Comparison of ENCODE assay signal across 18 cellular contexts in the genomic region with DNA sequence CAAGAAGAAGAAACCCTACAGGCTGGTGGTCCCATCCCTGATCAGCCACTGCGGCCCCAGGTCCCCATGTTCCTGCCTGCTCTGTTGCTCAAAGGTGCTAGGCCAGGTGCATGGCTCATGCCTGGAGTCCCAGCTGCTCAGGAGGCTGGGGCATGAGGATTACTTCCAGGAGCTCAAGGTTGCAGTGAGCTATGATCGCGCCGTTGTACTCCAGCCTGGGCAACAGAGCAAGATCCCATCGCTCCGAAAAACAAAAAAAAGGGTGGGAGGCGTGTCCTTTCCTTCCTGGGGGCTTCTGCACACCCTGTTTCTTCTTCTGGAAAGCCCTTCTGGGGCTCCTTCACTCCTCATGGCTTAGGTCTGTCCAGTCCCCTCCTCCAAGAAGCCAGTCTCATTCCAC. TPM values are rescaled to one million over a fixed set of nuclear protein-coding genes. Genes with fewer than 3 reads are reported as not detected.
DNase-seq lines count a peak whose midpoint lies in the region; FAIRE-seq and TF ChIP-seq lines count a peak whose summit lies in the region.
"Had no signal": no experiment of that assay in that cellular context is flagged by ENCODE, and none has a peak within 500 bp of the region (broad histone marks: within the 10 kb centered on the region; RNA-seq: fewer than 3 reads in every experiment).

No MANE protein-coding gene starts in this region.

- TF ChIP-seq RAD21 in H1 (IDR thresholded peaks at IDR 0.05 in 1 of 2, conservative IDR thresholded peaks at IDR 0.05 in 1 of 2; ENCODE audit: low read depth in 2 of 2, low read length in 2 of 2), result no peak

- no peaks in the 10 kb centered on the region for H3K79me2 ChIP-seq in H1 (ENCODE audit: control insufficient read depth in 1 of 2, insufficient read depth in 2 of 2, low read length in 2 of 2)

- H2BK20ac ChIP-seq in H1 (ENCODE audit: low read length), result no peak overlapping the region

- no peak overlapping the region for H4K5ac ChIP-seq in H1 (ENCODE audit: insufficient read length, low read depth, low read length)

- no peak overlapping the region for H3K56ac ChIP-seq in H1 (replicated peaks; ENCODE audit: insufficient read length, low read depth, low read length)

- H3K23me2 ChIP-seq in H1 (ENCODE audit: low read depth, low read length), result no peaks in the 10 kb centered on the region

- TF ChIP-seq EP300 in H1 (IDR thresholded peaks at IDR 0.05; ENCODE audit: borderline replicate concordance in 1 of 2, low read depth in 2 of 2, low read length in 2 of 2), result no peak

- H2BK5ac ChIP-seq in H1 (ENCODE audit: low read depth, low read length) (no peak overlapping the region), neuronal stem cell (ENCODE audit: low read length) (peak overlapping the region; percentile 5)

- no peak overlapping the region for H2AK5ac ChIP-seq in H1 (ENCODE audit: low read depth, low read length)
- peak overlapping the region; percentile 94 for H2AK5ac ChIP-seq in neuronal stem cell (ENCODE audit: low read depth, low read length)

- no peak overlapping the region for H2BK12ac ChIP-seq in H1 (ENCODE audit: low read depth, low read length)
- H2BK12ac ChIP-seq in neuronal stem cell (ENCODE audit: low read length), result no peak overlapping the region

- CTCF ChIA-PET in H1 (lab: Charles Lee; ENCODE audit: partially characterized antibody) (interaction anchor here (0.9 to 4.5 kb wide), 15 partner anchors 10 to 234 kb away, joined by 3 to 30 read pairs (median 5); a partner anchor contains a TSS), GM10248 (lab: Yijun Ruan, JAX) (interaction anchor here (0.6 to 1.1 kb wide), 4 partner anchors 10 to 525 kb away, joined by 3 to 5 read pairs (median 3); no protein-coding TSS in a partner anchor)

- TF ChIP-seq CTCF in H1 (IDR thresholded peaks at IDR 0.05; ENCODE audit: control extremely low read depth in 1 of 3, insufficient read depth in 1 of 3, low read depth in 1 of 3, low read length in 3 of 3) (no peak), GM10248 (IDR thresholded peaks at IDR 0.05; ENCODE audit: control extremely low read depth, extremely low read depth, low read depth, missing control alignments) (no peak)

- no peak overlapping the region for H3K18ac ChIP-seq in H1 (ENCODE audit: extremely low read depth, low read length)
- no peak overlapping the region for H3K18ac ChIP-seq in neuronal stem cell (ENCODE audit: low read length)

- H3K4ac ChIP-seq in H1 (replicated peaks; ENCODE audit: insufficient read length, low read depth, low read length) (no peak overlapping the region), neuronal stem cell (ENCODE audit: low read length) (no peak overlapping the region)

- H3K23ac ChIP-seq in H1 (ENCODE audit: insufficient read length), result no peak overlapping the region
- H3K23ac ChIP-seq in neuronal stem cell (ENCODE audit: low read depth, low read length, poor library complexity), result no peak overlapping the region

- H3K79me1 ChIP-seq in H1 (ENCODE audit: low read depth, low read length), result no peaks in the 10 kb centered on the region
- H3K79me1 ChIP-seq in neuronal stem cell (ENCODE audit: low read depth, low read length), result no peaks in the 10 kb centered on the region

- TF ChIP-seq POLR2A in H1 (IDR thresholded peaks at IDR 0.05; ENCODE audit: control extremely low read depth in 1 of 2, low read depth in 2 of 2, low read length in 2 of 2), result no peak

- H3K4me2 ChIP-seq in BLaER1, result peak overlapping the region; percentile 91
- no peak overlapping the region for H3K4me2 ChIP-seq in H1 (ENCODE audit: insufficient read depth in 1 of 2, low read depth in 2 of 2, low read length in 2 of 2)
- H3K4me2 ChIP-seq in neuronal stem cell (ENCODE audit: insufficient read depth, low read length, poor library complexity, severe bottlenecking), result no peak overlapping the region
- H3K4me2 ChIP-seq: SK-N-SH had no signal

- H2AFZ ChIP-seq in H1 (ENCODE audit: low read length), result no peak overlapping the region
- H2AFZ ChIP-seq in neuronal stem cell (ENCODE audit: low read length), result no peak overlapping the region

- peaks cover 11% of the 10 kb centered on the region; the same call in 1 of the 2 replicates for H3K36me3 ChIP-seq in BLaER1
- H3K36me3 ChIP-seq in SK-N-MC (ENCODE audit: insufficient read depth, low read length), result 0 out of 2 replicates have a peak, but pooled peaks cover 4% of the 10 kb centered on the region
- H3K36me3 ChIP-seq in H1 (ENCODE audit: control insufficient read depth in 2 of 4, insufficient read depth in 4 of 4, low read length in 3 of 4), result no peaks in the 10 kb centered on the region; a peak in 1 of 8 replicates
- peaks cover 5 to 26% of the 10 kb centered on the region in 2 donors for H3K36me3 ChIP-seq in neuronal stem cell (replicated peaks in 1 of 2; ENCODE audit: control insufficient read depth in 2 of 2, insufficient read depth in 2 of 2, low read length in 2 of 2)
- H3K36me3 ChIP-seq in small intestine (ENCODE audit: control insufficient read depth in 2 of 2, insufficient read depth in 2 of 2, low read length in 2 of 2), result no peaks in the 10 kb centered on the region
- H3K36me3 ChIP-seq: BE2C had no signal

- H3K27me3 ChIP-seq in BLaER1 (no peaks in the 10 kb centered on the region), H1 (replicated peaks in 1 of 4; ENCODE audit: control insufficient read depth in 3 of 4, extremely low read depth in 1 of 4, insufficient read depth in 3 of 4, low read length in 3 of 4) (no peaks in the 10 kb centered on the region), neuronal stem cell (ENCODE audit: control insufficient read depth in 3 of 3, insufficient read depth in 3 of 3, low read depth in 1 of 3, low read length in 3 of 3) (no peaks in the 10 kb centered on the region), small intestine (ENCODE audit: control insufficient read depth in 2 of 2, insufficient read depth in 2 of 2, low read length in 2 of 2) (no peaks in the 10 kb centered on the region)
- H3K27me3 ChIP-seq: BE2C had no signal

- H3K14ac ChIP-seq in H1 (ENCODE audit: insufficient read length), result no peak overlapping the region
- no peak overlapping the region for H3K14ac ChIP-seq in neuronal stem cell (ENCODE audit: low read length)

- H3K9ac ChIP-seq in BLaER1, result no peak overlapping the region; the same call in 1 of the 2 replicates
- H3K9ac ChIP-seq in SK-N-MC (ENCODE audit: insufficient read length), result peak overlapping the region; percentile 51
- H3K9ac ChIP-seq in H1 (replicated peaks in 1 of 4; ENCODE audit: extremely low read depth in 1 of 4, low read depth in 3 of 4, low read length in 3 of 4), result no peak overlapping the region
- H3K9ac ChIP-seq in neuronal stem cell (ENCODE audit: low read depth, low read length, poor library complexity), result no peak overlapping the region
- H3K9ac ChIP-seq: SK-N-SH had no signal

- no peak overlapping the region for H2BK15ac ChIP-seq in H1 (ENCODE audit: low read length)
- peak overlapping the region; percentile 38 for H2BK15ac ChIP-seq in neuronal stem cell (ENCODE audit: low read length)

- no peaks in the 10 kb centered on the region for H3K9me3 ChIP-seq in BLaER1
- no peaks in the 10 kb centered on the region for H3K9me3 ChIP-seq in SK-N-MC (ENCODE audit: low read depth, low read length)
- no peaks in the 10 kb centered on the region for H3K9me3 ChIP-seq in H1 (ENCODE audit: insufficient read depth in 2 of 2, low read depth in 1 of 2, low read length in 1 of 2)
- no peaks in the 10 kb centered on the region for H3K9me3 ChIP-seq in neuronal stem cell (replicated peaks in 1 of 2; ENCODE audit: control insufficient read depth in 2 of 2, insufficient read depth in 1 of 2, low read depth in 1 of 2, low read length in 2 of 2)
- H3K9me3 ChIP-seq in small intestine (ENCODE audit: control insufficient read depth, low read depth), result no peaks in the 10 kb centered on the region
- H3K9me3 ChIP-seq: BE2C, HAP-1, SK-N-SH had no signal

- H4K20me1 ChIP-seq in BLaER1 (no peaks in the 10 kb centered on the region), H1 (replicated peaks in 1 of 2; ENCODE audit: control insufficient read depth in 1 of 2, insufficient read depth in 2 of 2, low read length in 2 of 2) (peaks cover 0 to 3% of the 10 kb centered on the region in 2 experiments)

- POLR2A ChIA-PET in H1 (lab: Charles Lee; ENCODE audit: partially characterized antibody) (interaction anchor here (0.7 kb wide), 2 partner anchors 17 to 63 kb away, joined by 3 read pairs; no protein-coding TSS in a partner anchor), GM10248 (lab: Yijun Ruan, JAX) (interaction anchor here (0.6 kb wide), 1 partner anchor 375 kb away, joined by 5 read pairs; no protein-coding TSS in a partner anchor)

- no peak overlapping the region for H2BK120ac ChIP-seq in H1 (replicated peaks; ENCODE audit: low read depth, low read length)
- H2BK120ac ChIP-seq in neuronal stem cell (ENCODE audit: low read depth, low read length), result no peak overlapping the region

- peaks cover 78% of the 10 kb centered on the region for H3K4me1 ChIP-seq in BLaER1
- peaks cover 0 to 1% (median 0%) of the 10 kb centered on the region in 4 experiments; a peak in 2 of 7 replicates for H3K4me1 ChIP-seq in H1 (replicated peaks in 1 of 4; ENCODE audit: control insufficient read depth in 3 of 4, insufficient read depth in 4 of 4, low read length in 3 of 4)
- H3K4me1 ChIP-seq in neuronal stem cell (ENCODE audit: control insufficient read depth in 2 of 2, insufficient read depth in 1 of 2, low read depth in 1 of 2, low read length in 2 of 2), result peaks cover 2 to 8% of the 10 kb centered on the region in 2 donors
- no peaks in the 10 kb centered on the region for H3K4me1 ChIP-seq in small intestine (ENCODE audit: control insufficient read depth in 2 of 2, insufficient read depth in 1 of 2, low read depth in 1 of 2, low read length in 1 of 2)
- H3K4me1 ChIP-seq: BE2C had no signal

- FAIRE-seq in H1 (lab: Jason Lieb, UNC) (no peak), small intestine (lab: Jason Lieb, UNC) (no peak)
- FAIRE-seq: GM12892 had no signal

- H4K8ac ChIP-seq in H1 (ENCODE audit: extremely low read depth, insufficient read depth, low read length) (peak overlapping the region; percentile 53), neuronal stem cell (ENCODE audit: low read depth, low read length) (no peak overlapping the region)

- no peak for DNase-seq in SK-N-MC (ENCODE audit: low read depth, low spot score)
- DNase-seq in H1 (ENCODE audit: low read depth in 1 of 2, low spot score in 2 of 2), result no peak
- DNase-seq in neuronal stem cell (ENCODE audit: low spot score), result no peak
- DNase-seq in NCI-H1092 (lab: John Stamatoyannopoulos, UW), result no peak
- no peak for DNase-seq in GM10248 (ENCODE audit: extremely low spot score)
- DNase-seq in activated CD8-positive, alpha-beta memory T cell treated with anti-CD3 and anti-CD28 coated beads, Interleukin-2, amount 50 U/mL, for 4 hours, result no peak
- DNase-seq in small intestine, result no peak
- DNase-seq: BE2C; Calu3; CD8-positive, alpha-beta T cell; NCI-H1694 treated with DMSO at 0.1 percent for 48 hours; NCI-H510A; NCI-H82; SHP77; SK-N-SH had no signal

- 96% methylated on average over 7 of the region's 7 CpGs; no CpG with 5 or more reads in 1 of the 2 experiments for whole genome bisulfite sequencing in H1 (ENCODE audit: extremely low coverage in 1 of 2, insufficient coverage in 1 of 2, insufficient read length in 1 of 2, insufficient replicate concordance in 2 of 2, low coverage in 1 of 2, low lambda C conversion rate in 2 of 2, missing lambda C conversion rate in 1 of 2), 2 experiments
- no CpG with 5 or more reads among the region's 7 CpGs for WGBS in neuronal stem cell (ENCODE audit: extremely low coverage in 2 of 2, insufficient read length in 2 of 2, insufficient replicate concordance in 1 of 2), 2 donors
- 92 to 100% (median 95%) methylated on average over 7 of the region's 7 CpGs for WGBS in small intestine, 3 donors

- no peak overlapping the region for H3K4me3 ChIP-seq in BLaER1
- peak overlapping the region; percentile 60; the same call in 1 of the 2 replicates for H3K4me3 ChIP-seq in SK-N-MC
- H3K4me3 ChIP-seq in H1 (ENCODE audit: extremely low read depth in 1 of 4, insufficient read depth in 2 of 4, low read depth in 3 of 4, low read length in 4 of 4), result no peak overlapping the region
- no peak overlapping the region for H3K4me3 ChIP-seq in neuronal stem cell (ENCODE audit: low read length in 2 of 2)
- no peak overlapping the region for H3K4me3 ChIP-seq in small intestine (ENCODE audit: low read depth in 1 of 2, low read length in 2 of 2)
- H3K4me3 ChIP-seq: HAP-1 had no signal

- no peak overlapping the region for H4K91ac ChIP-seq in H1 (replicated peaks; ENCODE audit: insufficient read length, low read length)
- H4K91ac ChIP-seq in neuronal stem cell (ENCODE audit: low read depth, low read length, poor library complexity), result no peak overlapping the region

- H3K27ac ChIP-seq in BLaER1, result peak overlapping the region; percentile 74
- peak overlapping the region; percentile 94 for H3K27ac ChIP-seq in SK-N-MC
- no peak overlapping the region for H3K27ac ChIP-seq in H1 (ENCODE audit: low read depth, low read length)
- H3K27ac ChIP-seq in neuronal stem cell (replicated peaks; ENCODE audit: low read length), result no peak overlapping the region
- no peak overlapping the region for H3K27ac ChIP-seq in small intestine (ENCODE audit: low read depth in 1 of 2, low read length in 1 of 2)

RNA-seq across cellular contexts. Expression of a gene that starts 11.9 kb away (rescaled TPM):
- 0.48 and 0.52 TPM in 2 replicates for total RNA-seq in H1 (2021; fragmentation: NEBNext Ultra II Directional; extraction: Animal tissue kit (Norgen Biotek cat#: 25700))
- polyA plus RNA-seq in H1 (2011; rRNA removed) (1.2 and 1.4 TPM in 2 replicates), small intestine (1 to 10 TPM in 1 of 3 donors, under 1 TPM in 2; 0.69 to 1.3 (median 0.81) TPM)
- polyA plus RNA-seq in H1 (2011; cell fraction: cytosol; rRNA removed), result 1.1 TPM
- polyA plus RNA-seq in H1 (2011; cell fraction: nucleus; rRNA removed), result 0.86 TPM
- polyA plus RNA-seq in H1 (2012, experiment 1 of 2), result 0.29 to 0.72 TPM (median 0.65 TPM) in 4 replicates
- polyA plus RNA-seq in H1 (2012, experiment 2 of 2), result 0.77 TPM
- polyA plus RNA-seq in H1 (2013, experiment 1 of 2), result 0.30 TPM
- 0.48 TPM for polyA plus RNA-seq in H1 (2013, experiment 2 of 2)
- 0.27 and 0.38 TPM in 2 replicates for polyA minus RNA-seq in H1 (2011; rRNA and poly(A)+ RNA removed)
- polyA minus RNA-seq in H1 (2011; cell fraction: cytosol; rRNA and poly(A)+ RNA removed), result 0.95 TPM
- polyA minus RNA-seq in H1 (2011; cell fraction: nucleus; rRNA and poly(A)+ RNA removed), result not detected
- 7.6 TPM for polyA plus RNA-seq in neuronal stem cell (2013, experiment 1 of 2)
- polyA plus RNA-seq in neuronal stem cell (2013, experiment 2 of 2), result 8.0 TPM

RNA-seq across cellular contexts. Expression of a gene that starts 42.9 kb away (rescaled TPM):
- total RNA-seq in H1 (2021; fragmentation: NEBNext Ultra II Directional; extraction: Animal tissue kit (Norgen Biotek cat#: 25700)), result 63.8 and 74.4 TPM in 2 replicates
- polyA plus RNA-seq in H1 (2011; rRNA removed), result 14.8 and 31.1 TPM in 2 replicates
- polyA plus RNA-seq in H1 (2011; cell fraction: cytosol; rRNA removed), result 21.4 TPM
- polyA plus RNA-seq in H1 (2011; cell fraction: nucleus; rRNA removed), result 72.7 TPM
- polyA plus RNA-seq in H1 (2012, experiment 1 of 2), result 40.4 to 68.7 TPM (median 52.6 TPM) in 4 replicates
- polyA plus RNA-seq in H1 (2012, experiment 2 of 2), result 15.1 TPM
- polyA plus RNA-seq in H1 (2013, experiment 1 of 2), result 37.8 TPM
- polyA plus RNA-seq in H1 (2013, experiment 2 of 2), result 31.4 TPM
- 13.9 and 21.9 TPM in 2 replicates for polyA minus RNA-seq in H1 (2011; rRNA and poly(A)+ RNA removed)
- 23.3 TPM for polyA minus RNA-seq in H1 (2011; cell fraction: cytosol; rRNA and poly(A)+ RNA removed)
- 44.7 TPM for polyA minus RNA-seq in H1 (2011; cell fraction: nucleus; rRNA and poly(A)+ RNA removed)
- 32.8 TPM for polyA plus RNA-seq in neuronal stem cell (2013, experiment 1 of 2)
- 33.4 TPM for polyA plus RNA-seq in neuronal stem cell (2013, experiment 2 of 2)
- 10 to 100 TPM; 38.8 to 83.2 (median 78.4) TPM for polyA plus RNA-seq in small intestine

RNA-seq across cellular contexts. Expression of a gene that starts 43.2 kb away (rescaled TPM):
- total RNA-seq in H1 (2021; fragmentation: NEBNext Ultra II Directional; extraction: Animal tissue kit (Norgen Biotek cat#: 25700)), result 109 and 110 TPM in 2 replicates
- 27.0 and 69.5 TPM in 2 replicates for polyA plus RNA-seq in H1 (2011; rRNA removed)
- polyA plus RNA-seq in H1 (2011; cell fraction: cytosol; rRNA removed), result 78.8 TPM
- 109 TPM for polyA plus RNA-seq in H1 (2011; cell fraction: nucleus; rRNA removed)
- polyA plus RNA-seq in H1 (2012, experiment 1 of 2), result 76.7 to 104 TPM (median 87.6 TPM) in 4 replicates
- polyA plus RNA-seq in H1 (2012, experiment 2 of 2), result 22.5 TPM
- polyA plus RNA-seq in H1 (2013, experiment 1 of 2), result 49.9 TPM
- 48.6 TPM for polyA plus RNA-seq in H1 (2013, experiment 2 of 2)
- polyA minus RNA-seq in H1 (2011; rRNA and poly(A)+ RNA removed), result 14.9 and 21.3 TPM in 2 replicates
- 46.4 TPM for polyA minus RNA-seq in H1 (2011; cell fraction: cytosol; rRNA and poly(A)+ RNA removed)
- polyA minus RNA-seq in H1 (2011; cell fraction: nucleus; rRNA and poly(A)+ RNA removed), result 44.8 TPM
- 64.3 TPM for polyA plus RNA-seq in neuronal stem cell (2013, experiment 1 of 2)
- polyA plus RNA-seq in neuronal stem cell (2013, experiment 2 of 2), result 62.1 TPM
- 10 to 100 TPM; 44.0 to 63.5 (median 47.3) TPM for polyA plus RNA-seq in small intestine

Comparison
In these comparisons a context has a peak if more than half of its experiments do, and no peak if none do; other contexts are left out.
1. H3K27ac ChIP-seq: peak in BLaER1 (single experiment) and SK-N-MC (single experiment); none in H1 (single experiment), neuronal stem cell (single experiment) and small intestine (0 of 2).